Comparison of ENCODE assay signal across 8 cellular contexts in genomic region chr20:64041781-64042771, GRCh38. TPM values are rescaled to one million over a fixed set of nuclear protein-coding genes. Genes with fewer than 3 reads are reported as not detected.
A peak's percentile ranks its signal among the peaks of the same experiment; 100 is the strongest.
DNase-seq lines count a peak whose midpoint lies in the region; ATAC-seq and TF ChIP-seq lines count a peak whose summit lies in the region.

No MANE protein-coding gene starts in this region.

- peak overlapping the region; percentile 20; the same call in 1 of the 2 replicates for H3K27ac ChIP-seq in DND-41 (ENCODE audit: low read length)
- peak overlapping the region; percentile 64 for H3K27ac ChIP-seq in KOPT-K1 (ENCODE audit: low read depth, low read length, poor library complexity, severe bottlenecking)
- no peak overlapping the region for H3K27ac ChIP-seq in colonic mucosa
- no peak overlapping the region for H3K27ac ChIP-seq in neutrophil

- H3K36me3 ChIP-seq in DND-41 (ENCODE audit: insufficient read depth, low read length): no peaks in the 10 kb centered on the region
- no peaks in the 10 kb centered on the region for H3K36me3 ChIP-seq in KOPT-K1 (ENCODE audit: insufficient read depth, low read length)
- H3K36me3 ChIP-seq in colonic mucosa: no peaks in the 10 kb centered on the region
- H3K36me3 ChIP-seq in neutrophil: no peaks in the 10 kb centered on the region

- H3K4me1 ChIP-seq in DND-41 (ENCODE audit: insufficient read depth, low read length) (peaks cover 34% of the 10 kb centered on the region), colonic mucosa (peaks cover 6% of the 10 kb centered on the region), neutrophil (ENCODE audit: control insufficient read depth in 1 of 2, insufficient read depth in 1 of 2, low read depth in 1 of 2, low read length in 1 of 2) (peaks cover 22 to 36% of the 10 kb centered on the region in 2 experiments)

- H2AFZ ChIP-seq in DND-41 (ENCODE audit: low read depth, low read length): peak overlapping the region; percentile 63

- H3K9ac ChIP-seq in DND-41 (ENCODE audit: low read depth, low read length) (peak overlapping the region; percentile 52), colonic mucosa (ENCODE audit: low read depth in 2 of 2, low read length in 2 of 2) (peak overlapping the region; percentile 19 to 50)

- no peak for ATAC-seq in DND-41 (ENCODE audit: insufficient read depth, low read depth)
- no peak for ATAC-seq in left colon

- peaks cover 42% of the 10 kb centered on the region for H3K27me3 ChIP-seq in DND-41 (ENCODE audit: insufficient read depth, low read length, poor library complexity)
- H3K27me3 ChIP-seq in colonic mucosa: peaks cover 43% of the 10 kb centered on the region
- H3K27me3 ChIP-seq in neutrophil: peaks cover 99% of the 10 kb centered on the region

- no peak for TF ChIP-seq CTCF in DND-41 (IDR thresholded peaks at IDR 0.05; ENCODE audit: borderline replicate concordance, extremely low read depth, low read length, poor library complexity, severe bottlenecking)
- no peak for TF ChIP-seq CTCF in colonic mucosa (IDR thresholded peaks at IDR 0.05)
- TF ChIP-seq CTCF in neutrophil (IDR thresholded peaks at IDR 0.05): no peak
- TF ChIP-seq CTCF in GM10266 (IDR thresholded peaks at IDR 0.05; ENCODE audit: control insufficient read depth, insufficient read depth, low read depth, missing control alignments): no peak

- H3K79me2 ChIP-seq in DND-41 (ENCODE audit: insufficient read depth, low read length): no peaks in the 10 kb centered on the region

- H3K9me3 ChIP-seq in DND-41 (ENCODE audit: insufficient read depth, low read length, severe bottlenecking): no peaks in the 10 kb centered on the region
- H3K9me3 ChIP-seq in KOPT-K1 (ENCODE audit: insufficient read depth, low read length, poor library complexity, severe bottlenecking): no peaks in the 10 kb centered on the region
- no peaks in the 10 kb centered on the region for H3K9me3 ChIP-seq in colonic mucosa
- no peaks in the 10 kb centered on the region for H3K9me3 ChIP-seq in neutrophil

- intact Hi-C loops in colonic mucosa (cut with DNase I): no loop called here
- intact Hi-C loops in left colon (cut with DNase I, micrococcal nuclease): no loop called here

- peaks cover 8% of the 10 kb centered on the region; the same call in 1 of the 2 replicates for H4K20me1 ChIP-seq in DND-41 (ENCODE audit: insufficient read depth, low read length)

- H3K4me3 ChIP-seq in DND-41 (ENCODE audit: low read depth in 1 of 2, low read length in 2 of 2) (peak overlapping the region in 1 of 2 experiments; percentile 52; a peak in 2 of 4 replicates), colonic mucosa (peak overlapping the region; percentile 31), neutrophil (ENCODE audit: low read depth in 1 of 2, low read length in 1 of 2) (peak overlapping the region; percentile 57 to 81)

- peak overlapping the region; percentile 66 for H3K4me2 ChIP-seq in DND-41 (ENCODE audit: insufficient read depth, low read length)

- DNase-seq in DND-41: peak; percentile 46
- no peak for DNase-seq in colonic mucosa
- no peak for DNase-seq in cerebellum (ENCODE audit: low spot score)
- DNase-seq in DMS 273 treated with DMSO at 0.1 percent for 48 hours (lab: John Stamatoyannopoulos, UW): no peak
- DNase-seq in left colon: no peak
- DNase-seq in GM10266 (ENCODE audit: extremely low spot score): no peak

RNA-seq across cellular contexts. Expression of gene C20orf204, which starts 6.1 kb away (rescaled TPM):
- 1 to 10 TPM in 1 of 2 donors, under 1 TPM in 1; 0.29 to 3.3 TPM for total RNA-seq in colonic mucosa
- total RNA-seq in cerebellum: 3.8 TPM
- total RNA-seq in left colon: 1 to 10 TPM in 1 of 2 donors, under 1 TPM in 1; 0.67 to 1.7 TPM

RNA-seq across cellular contexts. Expression of gene SOX18, which starts 7.4 kb away (rescaled TPM):
- total RNA-seq in colonic mucosa (10 to 100 TPM in 1 of 2 donors, 1 to 10 TPM in 1; 8.4 to 26.8 TPM), cerebellum (1.6 TPM), left colon (1 to 10 TPM; 8.9 to 9.1 TPM)

RNA-seq across cellular contexts. Expression of gene TCEA2, which starts 20.9 kb away (rescaled TPM):
- total RNA-seq in colonic mucosa (10 to 100 TPM in 1 of 2 donors, 1 to 10 TPM in 1; 7.3 to 11.8 TPM), cerebellum (26.5 TPM), left colon (1 to 10 TPM; 7.9 to 9.9 TPM)

RNA-seq across cellular contexts. Expression of gene RGS19, which starts 37.2 kb away (rescaled TPM):
- 1 to 10 TPM; 3.4 to 4.5 TPM for total RNA-seq in colonic mucosa
- 8.4 TPM for total RNA-seq in cerebellum
- 1 to 10 TPM; 3.4 to 5.9 TPM for total RNA-seq in left colon

RNA-seq across cellular contexts. Expression of gene OPRL1, which starts 37.8 kb away (rescaled TPM):
- total RNA-seq in colonic mucosa (under 1 TPM; 0.24 to 0.25 TPM), cerebellum (9.5 TPM), left colon (under 1 TPM; 0.15 to 0.17 TPM)

Comparison
In these comparisons a context has a peak if more than half of its experiments do, and no peak if none do; other contexts are left out.
1. H3K27ac ChIP-seq: peak in DND-41 (single experiment) and KOPT-K1 (single experiment); none in colonic mucosa (single experiment) and neutrophil (single experiment).